8 cellular contexts compared by ENCODE assay signal in genomic region chr6:30357678-30358339, GRCh38. TPM values are rescaled to one million over a fixed set of nuclear protein-coding genes. Genes with fewer than 3 reads are reported as not detected.
A peak's percentile ranks its signal among the peaks of the same experiment; 100 is the strongest.
DNase-seq lines count a peak whose midpoint lies in the region; ATAC-seq lines count a peak whose summit lies in the region.

No MANE protein-coding gene starts in this region.

- in situ Hi-C loops in ACHN (cut with HindIII; ENCODE audit: low pct_ligation_motif_present, low pct_unique_long_range_greater_than_20kb, low sequenced_read_pairs) = no loop called here

- no peak for ATAC-seq in HG03280 (IDR thresholded peaks at IDR 0.05; ENCODE audit: unreplicated experiment)

- DNase-seq in ACHN = peak; percentile 63
- peak; percentile 35 for DNase-seq in GM19238 (ENCODE audit: insufficient read length, low spot score)
- DNase-seq in NCI-H446 (lab: John Stamatoyannopoulos, UW) = peak; percentile 42 to 63
- peak; percentile 52 to 58 for DNase-seq in activated CD4-positive, alpha-beta T cell treated with anti-CD3 and anti-CD28 coated beads, Interleukin-2, amount 50 U/mL, for 48 hours
- DNase-seq in effector CD8-positive, alpha-beta T cell (lab: John Stamatoyannopoulos, UW) = peak; percentile 26
- DNase-seq in lung microvascular endothelial cell (ENCODE audit: low read depth in 2 of 2) = peak; percentile 74 to 80
- DNase-seq in stimulated activated CD4-positive, alpha-beta T cell treated with anti-CD3 and anti-CD28 coated beads, TNF-alpha, amount 100 ng/mL, for 48 hours (ENCODE audit: low read depth in 3 of 3) = peak; percentile 11 to 30 (median 16)

RNA-seq across cellular contexts. Expression of gene RPP21, which starts 12.9 kb away (rescaled TPM):
- total RNA-seq in lung microvascular endothelial cell = 16.1 and 20.8 TPM in 2 replicates

RNA-seq across cellular contexts. Expression of gene TRIM39, which starts 31.1 kb away (rescaled TPM):
- 7.6 and 10.1 TPM in 2 replicates for total RNA-seq in lung microvascular endothelial cell

Comparison
In these comparisons a context has a peak if more than half of its experiments do, and no peak if none do; other contexts are left out.
1. DNase-seq: peak in every context shown above with its lines; median percentile 77 in lung microvascular endothelial cell; 63 in ACHN; 55 in activated CD4-positive, alpha-beta T cell treated with anti-CD3 and anti-CD28 coated beads, Interleukin-2, amount 50 U/mL, for 48 hours; 52 in NCI-H446; 35 in GM19238; 26 in effector CD8-positive, alpha-beta T cell; 16 in stimulated activated CD4-positive, alpha-beta T cell treated with anti-CD3 and anti-CD28 coated beads, TNF-alpha, amount 100 ng/mL, for 48 hours.